13 cellular contexts compared by ENCODE assay signal in the genomic region with DNA sequence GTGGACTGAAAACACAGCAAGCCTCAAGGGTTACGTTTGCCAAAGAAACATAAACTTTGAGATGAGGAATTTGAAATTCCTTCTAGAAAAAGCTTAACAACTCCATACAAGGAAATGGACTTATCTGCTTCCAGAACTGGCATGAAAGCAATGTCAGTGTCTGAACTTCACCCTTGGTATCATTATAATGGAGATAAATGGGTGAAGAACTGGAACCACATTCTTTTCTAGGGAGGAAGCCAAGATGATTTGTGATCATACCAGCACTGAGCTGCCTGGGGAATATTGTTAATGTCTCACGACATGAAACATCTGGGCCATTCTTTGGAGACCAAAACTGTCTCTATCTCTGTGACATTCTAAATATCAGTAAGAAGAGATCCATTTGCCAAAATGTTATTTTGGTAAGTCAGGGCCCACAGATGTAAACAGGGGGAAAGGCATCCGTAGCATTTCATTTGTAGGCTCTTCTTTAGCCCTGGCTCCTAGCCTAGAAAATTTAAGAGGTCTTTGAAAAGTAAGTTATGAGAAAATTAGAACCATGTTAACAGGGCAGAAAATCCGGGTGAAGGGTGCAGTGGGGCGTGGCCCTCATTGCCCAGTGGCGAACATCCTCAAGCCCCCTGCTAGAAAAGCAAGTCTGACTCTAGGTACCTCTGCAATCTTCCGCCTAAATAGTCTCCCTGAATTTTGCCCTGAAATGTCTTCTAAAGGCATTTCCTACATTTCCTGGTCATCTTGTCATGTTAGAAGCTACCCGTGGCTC.
A peak's percentile ranks its signal among the peaks of the same experiment; 100 is the strongest.
DNase-seq lines count a peak whose midpoint lies in the region; ATAC-seq and TF ChIP-seq lines count a peak whose summit lies in the region.
"Had no signal": no experiment of that assay in that cellular context is flagged by ENCODE, and none has a peak within 500 bp of the region (broad histone marks: within the 10 kb centered on the region; RNA-seq: fewer than 3 reads in every experiment).

No MANE protein-coding gene starts in this region.

- H3K4me1 ChIP-seq in trophoblast cell (ENCODE audit: control insufficient read depth in 1 of 2, insufficient read depth in 2 of 2, low read length in 2 of 2) (peaks cover 5 to 12% of the 10 kb centered on the region in 2 experiments), mesendoderm (ENCODE audit: control insufficient read depth, low read depth, low read length) (no peaks in the 10 kb centered on the region)
- H3K4me1 ChIP-seq: prostate gland had no signal

- no peak overlapping the region for H2AK5ac ChIP-seq in trophoblast cell (ENCODE audit: low read length)
- no peak overlapping the region for H2AK5ac ChIP-seq in mesendoderm (ENCODE audit: low read length)

- H3K4ac ChIP-seq in trophoblast cell (ENCODE audit: low read depth, low read length) (no peak overlapping the region), mesendoderm (ENCODE audit: low read depth, low read length) (no peak overlapping the region)

- H4K8ac ChIP-seq in trophoblast cell (ENCODE audit: low read depth, low read length): no peak overlapping the region
- no peak overlapping the region for H4K8ac ChIP-seq in mesendoderm (ENCODE audit: low read depth, low read length)

- H3K36me3 ChIP-seq in trophoblast cell (ENCODE audit: control insufficient read depth in 1 of 2, insufficient read depth in 2 of 2, low read length in 2 of 2): no peaks in the 10 kb centered on the region
- H3K36me3 ChIP-seq in mesendoderm (ENCODE audit: control insufficient read depth, insufficient read depth, low read length): no peaks in the 10 kb centered on the region
- H3K36me3 ChIP-seq: prostate gland had no signal

- H2BK12ac ChIP-seq in trophoblast cell (ENCODE audit: low read length): peak overlapping the region; percentile 24

- H2BK120ac ChIP-seq in trophoblast cell (ENCODE audit: insufficient read depth, low read length, poor library complexity) (no peak overlapping the region), mesendoderm (ENCODE audit: low read depth, low read length) (no peak overlapping the region)

- no peak overlapping the region for H4K5ac ChIP-seq in mesendoderm (ENCODE audit: low read length)

- H3K9ac ChIP-seq in trophoblast cell (ENCODE audit: low read length) (no peak overlapping the region), mesendoderm (ENCODE audit: low read length) (no peak overlapping the region)

- H3K4me2 ChIP-seq in trophoblast cell (ENCODE audit: low read length): no peak overlapping the region
- no peak overlapping the region for H3K4me2 ChIP-seq in mesendoderm (ENCODE audit: low read length)

- no peak overlapping the region for H3K23ac ChIP-seq in trophoblast cell (ENCODE audit: low read length)
- no peak overlapping the region for H3K23ac ChIP-seq in mesendoderm (ENCODE audit: low read length)

- DNase-seq in AG08395 (ENCODE audit: low spot score): peak; percentile 23
- DNase-seq in choroid plexus epithelial cell (ENCODE audit: low read depth): peak; percentile 30
- DNase-seq in hepatic stellate cell (ENCODE audit: low spot score): peak; percentile 40
- peak in 1 of 2 donors; percentile 67 for DNase-seq in trophoblast cell
- DNase-seq in mesendoderm: no peak
- DNase-seq in D341Med (ENCODE audit: low spot score): no peak
- DNase-seq: 8988T, COR-L47, KBM-7, NCI-H187 had no signal

- no peak overlapping the region for H3K14ac ChIP-seq in trophoblast cell (ENCODE audit: low read length)

- H3K18ac ChIP-seq in trophoblast cell (ENCODE audit: low read length): no peak overlapping the region
- H3K18ac ChIP-seq in mesendoderm (ENCODE audit: low read length): no peak overlapping the region

- H2AFZ ChIP-seq in trophoblast cell (ENCODE audit: insufficient read depth, low read length, poor library complexity): no peak overlapping the region

- no peaks in the 10 kb centered on the region for H3K79me2 ChIP-seq in trophoblast cell (ENCODE audit: control insufficient read depth, insufficient read depth, low read length, poor library complexity)
- H3K79me2 ChIP-seq in mesendoderm (ENCODE audit: control insufficient read depth, insufficient read depth, low read length): no peaks in the 10 kb centered on the region

- H3K4me3 ChIP-seq in choroid plexus epithelial cell (ENCODE audit: low read depth, low read length) (no peak overlapping the region), trophoblast cell (ENCODE audit: low read depth, low read length) (no peak overlapping the region), mesendoderm (ENCODE audit: low read length) (no peak overlapping the region)
- H3K4me3 ChIP-seq: prostate gland had no signal

- H3K56ac ChIP-seq in mesendoderm (ENCODE audit: low read length): no peak overlapping the region

- H3K9me3 ChIP-seq in trophoblast cell (ENCODE audit: insufficient read depth, low read depth, low read length): no peaks in the 10 kb centered on the region
- H3K9me3 ChIP-seq: prostate gland had no signal

- H3K79me1 ChIP-seq in trophoblast cell (ENCODE audit: low read length) (peaks cover 2% of the 10 kb centered on the region), mesendoderm (ENCODE audit: low read length) (no peaks in the 10 kb centered on the region)

- no peaks in the 10 kb centered on the region for H3K27me3 ChIP-seq in trophoblast cell (ENCODE audit: insufficient read depth, low read length)
- no peaks in the 10 kb centered on the region for H3K27me3 ChIP-seq in mesendoderm (ENCODE audit: insufficient read depth, low read length, poor library complexity)

- no CpG with 5 or more reads among the region's 8 CpGs for WGBS in trophoblast cell (ENCODE audit: extremely low coverage, insufficient coverage, insufficient read length)
- no CpG with 5 or more reads among the region's 8 CpGs for WGBS in mesendoderm (ENCODE audit: extremely low coverage, insufficient coverage, low lambda C conversion rate)

- H4K91ac ChIP-seq in trophoblast cell (ENCODE audit: low read depth, low read length): peak overlapping the region; percentile 26

- H2BK5ac ChIP-seq in trophoblast cell (ENCODE audit: low read depth, low read length, poor library complexity): peak overlapping the region; percentile 73
- H2BK5ac ChIP-seq in mesendoderm (ENCODE audit: low read length): no peak overlapping the region

- ATAC-seq in HG03108 (IDR thresholded peaks at IDR 0.05; ENCODE audit: unreplicated experiment) (no peak), HG03039 (IDR thresholded peaks at IDR 0.05; ENCODE audit: unreplicated experiment) (no peak)

- no peak overlapping the region for H2BK15ac ChIP-seq in mesendoderm (replicated peaks; ENCODE audit: low read depth)

- H3K27ac ChIP-seq in trophoblast cell (ENCODE audit: low read depth, low read length) (peak overlapping the region; percentile 44), mesendoderm (ENCODE audit: low read depth, low read length) (no peak overlapping the region)
- H3K27ac ChIP-seq: prostate gland had no signal

- H4K12ac ChIP-seq in trophoblast cell (ENCODE audit: low read depth, low read length): no peak overlapping the region

- no peak for TF ChIP-seq CTCF in choroid plexus epithelial cell (conservative IDR thresholded peaks at IDR 0.05; ENCODE audit: low read depth, low read length)

Comparison
In these comparisons a context has a peak if more than half of its experiments do, and no peak if none do; other contexts are left out.
1. DNase-seq: peak in AG08395 (single experiment), choroid plexus epithelial cell (single experiment) and hepatic stellate cell (single experiment); none in mesendoderm (single experiment) and D341Med (single experiment).